ENCODE assay signal across 3 cellular contexts in the genomic region with DNA sequence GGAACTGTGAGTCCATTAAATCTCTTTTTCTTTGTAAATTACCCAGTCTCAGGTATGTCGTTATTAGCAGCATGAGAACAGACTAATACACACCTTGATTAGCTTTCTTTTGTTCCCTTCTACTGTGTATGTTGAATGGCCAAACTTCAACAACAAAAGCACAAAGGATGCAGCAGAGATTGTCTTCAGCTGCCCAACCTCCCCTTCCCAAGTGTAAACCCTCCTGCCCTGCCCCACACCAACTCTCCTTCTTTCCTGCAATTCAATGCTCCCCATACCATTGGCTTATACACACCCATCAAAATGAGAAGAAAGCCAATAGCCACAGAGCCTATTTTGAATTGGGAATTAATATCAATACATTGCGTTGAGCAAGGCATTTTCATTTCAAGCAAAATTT.
TF ChIP-seq lines count a peak whose summit lies in the region.

No MANE protein-coding gene starts in this region.

TF ChIP-seq in GM23338, 12 proteins besides CTCF, POLR2A, EP300 and RAD21 (continues in another document):
- TF ChIP-seq EZH2phosphoT487 (IDR thresholded peaks at IDR 0.05; ENCODE audit: unreplicated experiment) (no peak), JUNB (IDR thresholded peaks at IDR 0.05; ENCODE audit: unreplicated experiment) (no peak), EZH2 (IDR thresholded peaks at IDR 0.05; ENCODE audit: low read depth, unreplicated experiment) (no peak), ZNF331 (CRISPR knock-in tag; IDR thresholded peaks at IDR 0.05; ENCODE audit: low read depth) (no peak), NANOG (IDR thresholded peaks at IDR 0.05; ENCODE audit: borderline replicate concordance) (no peak)
- TF ChIP-seq, protein P1, sequence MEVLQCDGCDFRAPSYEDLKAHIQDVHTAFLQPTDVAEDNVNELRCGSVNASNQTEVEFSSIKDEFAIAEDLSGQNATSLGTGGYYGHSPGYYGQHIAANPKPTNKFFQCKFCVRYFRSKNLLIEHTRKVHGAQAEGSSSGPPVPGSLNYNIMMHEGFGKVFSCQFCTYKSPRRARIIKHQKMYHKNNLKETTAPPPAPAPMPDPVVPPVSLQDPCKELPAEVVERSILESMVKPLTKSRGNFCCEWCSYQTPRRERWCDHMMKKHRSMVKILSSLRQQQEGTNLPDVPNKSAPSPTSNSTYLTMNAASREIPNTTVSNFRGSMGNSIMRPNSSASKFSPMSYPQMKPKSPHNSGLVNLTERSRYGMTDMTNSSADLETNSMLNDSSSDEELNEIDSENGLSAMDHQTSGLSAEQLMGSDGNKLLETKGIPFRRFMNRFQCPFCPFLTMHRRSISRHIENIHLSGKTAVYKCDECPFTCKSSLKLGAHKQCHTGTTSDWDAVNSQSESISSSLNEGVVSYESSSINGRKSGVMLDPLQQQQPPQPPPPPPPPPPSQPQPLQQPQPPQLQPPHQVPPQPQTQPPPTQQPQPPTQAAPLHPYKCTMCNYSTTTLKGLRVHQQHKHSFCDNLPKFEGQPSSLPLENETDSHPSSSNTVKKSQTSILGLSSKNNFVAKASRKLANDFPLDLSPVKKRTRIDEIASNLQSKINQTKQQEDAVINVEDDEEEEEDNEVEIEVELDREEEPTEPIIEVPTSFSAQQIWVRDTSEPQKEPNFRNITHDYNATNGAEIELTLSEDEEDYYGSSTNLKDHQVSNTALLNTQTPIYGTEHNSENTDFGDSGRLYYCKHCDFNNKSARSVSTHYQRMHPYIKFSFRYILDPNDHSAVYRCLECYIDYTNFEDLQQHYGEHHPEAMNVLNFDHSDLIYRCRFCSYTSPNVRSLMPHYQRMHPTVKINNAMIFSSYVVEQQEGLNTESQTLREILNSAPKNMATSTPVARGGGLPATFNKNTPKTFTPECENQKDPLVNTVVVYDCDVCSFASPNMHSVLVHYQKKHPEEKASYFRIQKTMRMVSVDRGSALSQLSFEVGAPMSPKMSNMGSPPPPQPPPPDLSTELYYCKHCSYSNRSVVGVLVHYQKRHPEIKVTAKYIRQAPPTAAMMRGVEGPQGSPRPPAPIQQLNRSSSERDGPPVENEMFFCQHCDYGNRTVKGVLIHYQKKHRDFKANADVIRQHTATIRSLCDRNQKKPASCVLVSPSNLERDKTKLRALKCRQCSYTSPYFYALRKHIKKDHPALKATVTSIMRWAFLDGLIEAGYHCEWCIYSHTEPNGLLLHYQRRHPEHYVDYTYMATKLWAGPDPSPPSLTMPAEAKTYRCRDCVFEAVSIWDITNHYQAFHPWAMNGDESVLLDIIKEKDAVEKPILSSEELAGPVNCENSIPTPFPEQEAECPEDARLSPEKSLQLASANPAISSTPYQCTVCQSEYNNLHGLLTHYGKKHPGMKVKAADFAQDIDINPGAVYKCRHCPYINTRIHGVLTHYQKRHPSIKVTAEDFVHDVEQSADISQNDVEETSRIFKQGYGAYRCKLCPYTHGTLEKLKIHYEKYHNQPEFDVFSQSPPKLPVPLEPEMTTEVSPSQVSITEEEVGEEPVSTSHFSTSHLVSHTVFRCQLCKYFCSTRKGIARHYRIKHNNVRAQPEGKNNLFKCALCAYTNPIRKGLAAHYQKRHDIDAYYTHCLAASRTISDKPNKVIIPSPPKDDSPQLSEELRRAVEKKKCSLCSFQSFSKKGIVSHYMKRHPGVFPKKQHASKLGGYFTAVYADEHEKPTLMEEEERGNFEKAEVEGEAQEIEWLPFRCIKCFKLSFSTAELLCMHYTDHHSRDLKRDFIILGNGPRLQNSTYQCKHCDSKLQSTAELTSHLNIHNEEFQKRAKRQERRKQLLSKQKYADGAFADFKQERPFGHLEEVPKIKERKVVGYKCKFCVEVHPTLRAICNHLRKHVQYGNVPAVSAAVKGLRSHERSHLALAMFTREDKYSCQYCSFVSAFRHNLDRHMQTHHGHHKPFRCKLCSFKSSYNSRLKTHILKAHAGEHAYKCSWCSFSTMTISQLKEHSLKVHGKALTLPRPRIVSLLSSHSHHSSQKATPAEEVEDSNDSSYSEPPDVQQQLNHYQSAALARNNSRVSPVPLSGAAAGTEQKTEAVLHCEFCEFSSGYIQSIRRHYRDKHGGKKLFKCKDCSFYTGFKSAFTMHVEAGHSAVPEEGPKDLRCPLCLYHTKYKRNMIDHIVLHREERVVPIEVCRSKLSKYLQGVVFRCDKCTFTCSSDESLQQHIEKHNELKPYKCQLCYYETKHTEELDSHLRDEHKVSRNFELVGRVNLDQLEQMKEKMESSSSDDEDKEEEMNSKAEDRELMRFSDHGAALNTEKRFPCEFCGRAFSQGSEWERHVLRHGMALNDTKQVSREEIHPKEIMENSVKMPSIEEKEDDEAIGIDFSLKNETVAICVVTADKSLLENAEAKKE (CRISPR knock-in tag; IDR thresholded peaks at IDR 0.05), result no peak

TF ChIP-seq in WTC11, 78 proteins besides CTCF, POLR2A, EP300 and RAD21:
- TF ChIP-seq, protein P2, sequence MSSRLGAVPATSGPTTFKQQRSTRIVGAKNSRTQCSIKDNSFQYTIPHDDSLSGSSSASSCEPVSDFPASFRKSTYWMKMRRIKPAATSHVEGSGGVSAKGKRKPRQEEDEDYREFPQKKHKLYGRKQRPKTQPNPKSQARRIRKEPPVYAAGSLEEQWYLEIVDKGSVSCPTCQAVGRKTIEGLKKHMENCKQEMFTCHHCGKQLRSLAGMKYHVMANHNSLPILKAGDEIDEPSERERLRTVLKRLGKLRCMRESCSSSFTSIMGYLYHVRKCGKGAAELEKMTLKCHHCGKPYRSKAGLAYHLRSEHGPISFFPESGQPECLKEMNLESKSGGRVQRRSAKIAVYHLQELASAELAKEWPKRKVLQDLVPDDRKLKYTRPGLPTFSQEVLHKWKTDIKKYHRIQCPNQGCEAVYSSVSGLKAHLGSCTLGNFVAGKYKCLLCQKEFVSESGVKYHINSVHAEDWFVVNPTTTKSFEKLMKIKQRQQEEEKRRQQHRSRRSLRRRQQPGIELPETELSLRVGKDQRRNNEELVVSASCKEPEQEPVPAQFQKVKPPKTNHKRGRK (CRISPR knock-in tag; IDR thresholded peaks at IDR 0.05; ENCODE audit: borderline replicate concordance), result no peak
- TF ChIP-seq, protein P3, sequence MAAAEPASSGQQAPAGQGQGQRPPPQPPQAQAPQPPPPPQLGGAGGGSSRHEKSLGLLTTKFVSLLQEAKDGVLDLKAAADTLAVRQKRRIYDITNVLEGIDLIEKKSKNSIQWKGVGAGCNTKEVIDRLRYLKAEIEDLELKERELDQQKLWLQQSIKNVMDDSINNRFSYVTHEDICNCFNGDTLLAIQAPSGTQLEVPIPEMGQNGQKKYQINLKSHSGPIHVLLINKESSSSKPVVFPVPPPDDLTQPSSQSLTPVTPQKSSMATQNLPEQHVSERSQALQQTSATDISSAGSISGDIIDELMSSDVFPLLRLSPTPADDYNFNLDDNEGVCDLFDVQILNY (CRISPR knock-in tag; IDR thresholded peaks at IDR 0.05), result no peak
- TF ChIP-seq NR1H2 (CRISPR knock-in tag; IDR thresholded peaks at IDR 0.05), result no peak

TF ChIP-seq in endothelial cell of umbilical vein, 7 proteins besides CTCF, POLR2A, EP300 and RAD21:
- TF ChIP-seq GATA2 (IDR thresholded peaks at IDR 0.05; ENCODE audit: insufficient read depth, insufficient read length, low read depth, low read length), result no peak
- TF ChIP-seq JUN (IDR thresholded peaks at IDR 0.05; ENCODE audit: borderline replicate concordance, insufficient read depth, insufficient read length, low read depth), result no peak
- no peak for TF ChIP-seq FOS (IDR thresholded peaks at IDR 0.05; ENCODE audit: borderline replicate concordance, insufficient read depth, low read length)
- TF ChIP-seq EZH2 (IDR thresholded peaks at IDR 0.05; ENCODE audit: borderline replicate concordance, low read depth, low read length, severe bottlenecking), result no peak
- TF ChIP-seq MYC (IDR thresholded peaks at IDR 0.05; ENCODE audit: low read depth, low read length), result no peak
